In the genomic region with DNA sequence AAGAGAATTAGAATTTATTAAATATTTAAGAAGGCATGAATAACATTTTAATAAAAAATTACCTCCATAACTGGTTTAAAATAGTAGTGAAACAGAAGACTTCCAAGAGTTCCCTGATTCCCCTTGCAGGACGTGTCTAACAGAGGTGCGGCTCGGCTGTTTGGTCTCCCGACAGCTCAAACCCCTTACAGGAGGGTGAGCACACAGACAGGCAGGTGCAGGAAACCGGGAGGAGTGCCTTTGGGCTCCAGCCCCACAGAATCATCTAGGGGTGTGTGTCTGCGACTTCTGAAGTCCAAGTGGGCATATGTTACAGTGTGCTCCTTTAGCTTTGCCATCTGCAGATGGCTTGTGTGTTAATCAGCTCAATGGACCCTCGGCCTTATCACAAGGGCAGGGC, we compare ENCODE assay signal across 23 cellular contexts.
"Had no signal": no experiment of that assay in that cellular context is flagged by ENCODE, and none has a peak within 500 bp of the region (broad histone marks: within the 10 kb centered on the region; RNA-seq: fewer than 3 reads in every experiment).

No MANE protein-coding gene starts in this region.

- ATAC-seq: effector memory CD8-positive, alpha-beta T cell; esophagus mucosa; gastrocnemius medialis; heart right ventricle; left cardiac atrium; left lung; left ventricle myocardium superior; lower lobe of right lung; naive thymus-derived CD4-positive, alpha-beta T cell had no signal

- H3K9me3 Mint-ChIP-seq: dendritic cell treated with granulocyte-macrophage colony-stimulating factor and Interleukin-4, amounts not matched to agents 40 ng/mL and 50 ng/mL, for 4 days; effector memory CD8-positive, alpha-beta T cell had no signal

- H3K4me3 ChIP-seq: esophagus squamous epithelium, gastrocnemius medialis, heart right ventricle, left lung, lower lobe of right lung had no signal

- H3K9me3 ChIP-seq: gastrocnemius medialis, left lung, lower lobe of right lung had no signal

- H3K27me3 ChIP-seq: esophagus squamous epithelium, gastrocnemius medialis, heart right ventricle, left lung had no signal

- H3K4me3 Mint-ChIP-seq: dendritic cell treated with granulocyte-macrophage colony-stimulating factor and Interleukin-4, amounts not matched to agents 40 ng/mL and 50 ng/mL, for 4 days; effector memory CD8-positive, alpha-beta T cell; endodermal cell; naive thymus-derived CD4-positive, alpha-beta T cell had no signal

- H3K4me1 ChIP-seq: esophagus squamous epithelium, gastrocnemius medialis, heart right ventricle, left lung, lower lobe of right lung had no signal

- H3K27ac ChIP-seq: epithelial cell of prostate, esophagus squamous epithelium, gastrocnemius medialis, heart right ventricle, left lung, lower lobe of right lung had no signal

- H3K27ac Mint-ChIP-seq: dendritic cell treated with granulocyte-macrophage colony-stimulating factor and Interleukin-4, amounts not matched to agents 40 ng/mL and 50 ng/mL, for 4 days; effector memory CD8-positive, alpha-beta T cell; endodermal cell; naive thymus-derived CD4-positive, alpha-beta T cell had no signal

- DNase-seq: cortex of kidney; effector CD8-positive, alpha-beta T cell; effector memory CD8-positive, alpha-beta T cell; endodermal cell; erythroblast; esophagus squamous epithelium; foreskin fibroblast; foreskin melanocyte; gastrocnemius medialis; glutamatergic neuron; head of caudate nucleus; heart right ventricle; hippocampal formation; left cardiac atrium; left ventricle myocardium superior; lower lobe of right lung; mesenchymal stem cell; midbrain; naive thymus-derived CD4-positive, alpha-beta T cell had no signal

- H3K36me3 ChIP-seq: esophagus squamous epithelium, gastrocnemius medialis, heart right ventricle, left lung, lower lobe of right lung had no signal

- H3K27me3 Mint-ChIP-seq: dendritic cell treated with granulocyte-macrophage colony-stimulating factor and Interleukin-4, amounts not matched to agents 40 ng/mL and 50 ng/mL, for 4 days; effector memory CD8-positive, alpha-beta T cell had no signal

- H3K36me3 Mint-ChIP-seq: naive thymus-derived CD4-positive, alpha-beta T cell had no signal

- H3K4me1 Mint-ChIP-seq: naive thymus-derived CD4-positive, alpha-beta T cell had no signal
